In genomic region chr7:121429803-121430202, GRCh38 we compare ENCODE assay signal across 2 cellular contexts.
TF ChIP-seq lines count a peak whose summit lies in the region.

No MANE protein-coding gene starts in this region.

TF ChIP-seq in GM23338, 12 proteins besides CTCF, POLR2A, EP300 and RAD21:
- TF ChIP-seq ZNF114 (CRISPR knock-in tag; IDR thresholded peaks at IDR 0.05) (no peak), EZH2 (IDR thresholded peaks at IDR 0.05; ENCODE audit: low read depth, unreplicated experiment) (no peak), STAT1 (IDR thresholded peaks at IDR 0.05; ENCODE audit: unreplicated experiment) (no peak), EZH2phosphoT487 (IDR thresholded peaks at IDR 0.05; ENCODE audit: unreplicated experiment) (no peak), ZNF331 (CRISPR knock-in tag; IDR thresholded peaks at IDR 0.05; ENCODE audit: low read depth) (no peak), JUNB (IDR thresholded peaks at IDR 0.05; ENCODE audit: unreplicated experiment) (no peak), CREB1 (CRISPR knock-in tag; IDR thresholded peaks at IDR 0.05; ENCODE audit: low read depth) (no peak), NANOG (IDR thresholded peaks at IDR 0.05; ENCODE audit: borderline replicate concordance) (no peak), ETS1 (IDR thresholded peaks at IDR 0.05) (no peak), REST (IDR thresholded peaks at IDR 0.05; ENCODE audit: unreplicated experiment) (no peak), POLR2AphosphoS5 (IDR thresholded peaks at IDR 0.05; ENCODE audit: low read depth) (no peak), ZNF462 (CRISPR knock-in tag; IDR thresholded peaks at IDR 0.05) (no peak)

TF ChIP-seq in H1, 55 proteins besides CTCF, POLR2A, EP300 and RAD21:
- TF ChIP-seq POLR2AphosphoS5 (IDR thresholded peaks at IDR 0.05; ENCODE audit: low read depth, low read length) (no peak), SIRT6 (IDR thresholded peaks at IDR 0.05; ENCODE audit: low read length) (no peak), SAP30 (IDR thresholded peaks at IDR 0.05; ENCODE audit: insufficient read depth, insufficient replicate concordance, low read length) (no peak), CREB1 (IDR thresholded peaks at IDR 0.05) (no peak), JUN (IDR thresholded peaks at IDR 0.05; ENCODE audit: low read depth, low read length) (no peak), SUZ12 (IDR thresholded peaks at IDR 0.05; ENCODE audit: low read length) (no peak), GTF2F1 (IDR thresholded peaks at IDR 0.05; ENCODE audit: borderline replicate concordance, low read depth, low read length) (no peak), RNF2 (IDR thresholded peaks at IDR 0.05; ENCODE audit: borderline replicate concordance, low read depth, low read length, missing control alignments, poor library complexity, severe bottlenecking) (no peak), CTBP2 (IDR thresholded peaks at IDR 0.05; ENCODE audit: borderline replicate concordance, insufficient read depth, insufficient read length, low read length) (no peak), NANOG (IDR thresholded peaks at IDR 0.05; ENCODE audit: insufficient read depth, low read depth, low read length, poor library complexity, severe bottlenecking) (no peak), ATF3 (IDR thresholded peaks at IDR 0.05; ENCODE audit: insufficient read depth, low read depth, low read length) (no peak)
